In the genomic region with DNA sequence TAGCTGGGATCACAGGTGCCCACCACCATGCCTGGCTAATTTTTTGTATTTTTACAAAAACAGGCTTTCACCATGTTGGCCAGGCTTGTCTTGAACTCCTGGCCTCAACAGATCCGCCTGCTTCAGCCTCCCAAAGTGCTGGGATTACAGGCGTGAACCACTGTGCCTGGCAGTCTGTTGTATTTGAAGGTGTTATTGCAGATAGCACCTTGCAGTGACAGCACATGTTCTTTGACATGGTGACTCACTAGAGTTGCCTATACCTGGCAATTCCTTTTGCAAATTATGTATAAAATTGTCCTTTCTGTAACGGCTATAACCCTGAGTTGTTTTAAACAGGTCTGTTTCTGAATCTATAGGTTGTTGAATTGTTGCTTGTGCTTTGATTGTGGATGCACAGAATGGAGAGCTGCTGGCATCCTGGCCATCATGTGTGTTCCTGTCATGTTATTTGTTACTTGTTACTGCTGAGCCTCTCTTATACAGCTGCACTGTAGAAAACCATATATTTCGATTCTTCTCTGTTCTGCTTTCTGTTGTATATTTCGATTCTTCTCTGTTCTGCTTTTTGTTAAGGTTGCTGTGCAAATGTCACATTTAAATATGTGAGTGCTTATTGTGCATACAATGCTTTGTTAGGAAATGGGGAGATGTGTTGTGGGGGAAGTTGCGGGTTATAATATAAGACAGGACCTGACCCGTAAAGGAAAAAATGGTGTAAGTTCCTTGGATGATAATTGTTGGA, we compare ENCODE assay signal across 9 cellular contexts. TPM values are rescaled to one million over a fixed set of nuclear protein-coding genes. Genes with fewer than 3 reads are reported as not detected.
DNase-seq lines count a peak whose midpoint lies in the region; ATAC-seq, FAIRE-seq and TF ChIP-seq lines count a peak whose summit lies in the region.
"Had no signal": no experiment of that assay in that cellular context is flagged by ENCODE, and none has a peak within 500 bp of the region (broad histone marks: within the 10 kb centered on the region; RNA-seq: fewer than 3 reads in every experiment).

No MANE protein-coding gene starts in this region.

- H3K36me3 ChIP-seq in SK-N-MC (ENCODE audit: insufficient read depth, low read length) = peaks cover 51% of the 10 kb centered on the region

- peak; percentile 88 for ATAC-seq in HG02938 (IDR thresholded peaks at IDR 0.05; ENCODE audit: unreplicated experiment)
- peak; percentile 43 to 45 for ATAC-seq in natural killer cell treated with Interleukin-12 subunit alpha and Interleukin-12 subunit beta and Interleukin-15 and Interleukin-18, amount 100 ng/mL, for 72 hours

- no peak for FAIRE-seq in D721Med (lab: Jason Lieb, UNC)

- no peaks in the 10 kb centered on the region for H3K9me3 Mint-ChIP-seq in T-helper 2 cell treated with Interferon-gamma antibody and Interleukin-4, amounts not matched to agents 5 μg/mL and 100 μg/mL, for 36 hours
- H3K9me3 Mint-ChIP-seq in natural killer cell treated with Interleukin-12 subunit alpha and Interleukin-12 subunit beta and Interleukin-15 and Interleukin-18, amount 100 ng/mL, for 72 hours = no peaks in the 10 kb centered on the region

- peak overlapping the region; percentile 72 for H3K27ac Mint-ChIP-seq in T-helper 2 cell treated with Interferon-gamma antibody and Interleukin-4, amounts not matched to agents 5 μg/mL and 100 μg/mL, for 36 hours
- peak overlapping the region; percentile 73 to 79 for H3K27ac Mint-ChIP-seq in natural killer cell treated with Interleukin-12 subunit alpha and Interleukin-12 subunit beta and Interleukin-15 and Interleukin-18, amount 100 ng/mL, for 72 hours

- peak overlapping the region; percentile 76 for H3K4me3 Mint-ChIP-seq in T-helper 2 cell treated with Interferon-gamma antibody and Interleukin-4, amounts not matched to agents 5 μg/mL and 100 μg/mL, for 36 hours
- H3K4me3 Mint-ChIP-seq in natural killer cell treated with Interleukin-12 subunit alpha and Interleukin-12 subunit beta and Interleukin-15 and Interleukin-18, amount 100 ng/mL, for 72 hours = peak overlapping the region; percentile 86

- H3K4me1 Mint-ChIP-seq in T-helper 2 cell treated with Interferon-gamma antibody and Interleukin-4, amounts not matched to agents 5 μg/mL and 100 μg/mL, for 36 hours (ENCODE audit: low read depth) = peaks cover 46% of the 10 kb centered on the region
- H3K4me1 Mint-ChIP-seq in natural killer cell treated with Interleukin-12 subunit alpha and Interleukin-12 subunit beta and Interleukin-15 and Interleukin-18, amount 100 ng/mL, for 72 hours (ENCODE audit: low read depth in 2 of 2) = peaks cover 38 to 48% of the 10 kb centered on the region in 2 donors

- TF ChIP-seq CTCF in D721Med (IDR thresholded peaks at IDR 0.05; ENCODE audit: insufficient read depth, missing control alignments) (no peak), GM10266 (IDR thresholded peaks at IDR 0.05; ENCODE audit: control insufficient read depth, insufficient read depth, low read depth, missing control alignments) (no peak)

- H3K27ac ChIP-seq in SK-N-MC = peak overlapping the region; percentile 95

- H3K9me3 ChIP-seq in SK-N-MC (ENCODE audit: low read depth, low read length) = no peaks in the 10 kb centered on the region

- H3K36me3 Mint-ChIP-seq in T-helper 2 cell treated with Interferon-gamma antibody and Interleukin-4, amounts not matched to agents 5 μg/mL and 100 μg/mL, for 36 hours (ENCODE audit: low read depth) = peaks cover 64% of the 10 kb centered on the region
- H3K36me3 Mint-ChIP-seq in natural killer cell treated with Interleukin-12 subunit alpha and Interleukin-12 subunit beta and Interleukin-15 and Interleukin-18, amount 100 ng/mL, for 72 hours = peaks cover 24% of the 10 kb centered on the region

- DNase-seq in T-helper 2 cell treated with Interferon-gamma antibody and Interleukin-4, amounts not matched to agents 5 μg/mL and 100 μg/mL, for 36 hours (ENCODE audit: low spot score) = no peak
- DNase-seq in T-helper 2 cell = no peak
- no peak for DNase-seq in SK-N-MC (ENCODE audit: low read depth, low spot score)
- no peak for DNase-seq in natural killer cell treated with Interleukin-12 subunit alpha and Interleukin-12 subunit beta and Interleukin-15 and Interleukin-18, amount 100 ng/mL, for 72 hours (ENCODE audit: low spot score)
- no peak for DNase-seq in OCI-M1 (lab: John Stamatoyannopoulos, UW)
- no peak for DNase-seq in D721Med (ENCODE audit: insufficient read length, low spot score)
- DNase-seq in GM10266 (ENCODE audit: extremely low spot score) = no peak

- H3K27me3 Mint-ChIP-seq in T-helper 2 cell treated with Interferon-gamma antibody and Interleukin-4, amounts not matched to agents 5 μg/mL and 100 μg/mL, for 36 hours (ENCODE audit: low read depth) = no peaks in the 10 kb centered on the region
- no peaks in the 10 kb centered on the region for H3K27me3 Mint-ChIP-seq in natural killer cell treated with Interleukin-12 subunit alpha and Interleukin-12 subunit beta and Interleukin-15 and Interleukin-18, amount 100 ng/mL, for 72 hours

- peak overlapping the region; percentile 67 for H3K4me3 ChIP-seq in SK-N-MC
- H3K4me3 ChIP-seq: lung had no signal

- H3K9ac ChIP-seq in SK-N-MC (ENCODE audit: insufficient read length) = peak overlapping the region; percentile 51

RNA-seq across cellular contexts. Expression of gene OGT, which starts 8.1 kb away (rescaled TPM):
- 100 to 1,000 TPM; 309 to 356 TPM for total RNA-seq in natural killer cell treated with Interleukin-12 subunit alpha and Interleukin-12 subunit beta and Interleukin-15 and Interleukin-18, amount 100 ng/mL, for 72 hours

RNA-seq across cellular contexts. Expression of gene GCNA, which starts 37.3 kb away (rescaled TPM):
- total RNA-seq in natural killer cell treated with Interleukin-12 subunit alpha and Interleukin-12 subunit beta and Interleukin-15 and Interleukin-18, amount 100 ng/mL, for 72 hours = 1 to 10 TPM; 5.5 to 6.1 TPM
